8 cellular contexts compared by ENCODE assay signal in the genomic region with DNA sequence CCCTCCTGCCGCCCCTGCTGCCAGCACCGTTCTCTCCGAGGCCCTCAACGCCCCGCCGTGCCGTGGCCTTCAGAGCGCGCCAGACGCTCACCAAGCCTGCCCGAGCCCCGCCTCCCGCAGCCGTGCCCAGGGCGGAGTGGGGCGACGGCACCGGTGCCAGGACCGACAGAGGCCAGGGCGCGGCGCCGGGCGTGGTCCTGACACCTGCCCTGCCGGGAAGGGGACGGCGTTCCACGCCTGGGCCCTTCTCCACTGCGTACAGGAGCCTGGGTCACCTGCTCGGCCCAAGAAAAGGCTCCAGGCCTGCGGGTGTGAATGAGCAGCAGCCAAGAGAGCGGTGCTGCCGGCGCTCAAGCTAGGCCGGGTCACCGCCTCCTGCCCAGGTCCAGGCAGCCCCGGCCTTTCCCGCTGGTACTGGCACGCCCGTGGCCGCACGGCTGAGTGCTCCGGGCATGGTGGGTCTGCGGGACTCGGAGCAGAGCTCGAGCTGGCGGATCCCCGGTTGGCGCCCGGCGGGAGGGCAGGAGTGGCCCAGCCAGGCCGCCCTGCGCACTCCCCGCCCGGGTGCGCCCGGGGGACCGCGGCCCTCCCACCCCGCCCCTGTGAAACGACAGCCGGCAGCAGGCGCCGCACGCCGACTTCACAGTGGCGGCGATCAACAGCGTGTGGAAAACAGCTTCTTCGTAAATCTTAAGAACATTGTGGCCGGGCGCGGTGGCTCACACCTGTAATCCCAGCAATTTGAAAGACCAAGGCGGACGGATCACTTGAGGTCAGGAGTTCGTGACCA. TPM values are rescaled to one million over a fixed set of nuclear protein-coding genes. Genes with fewer than 3 reads are reported as not detected.
DNase-seq lines count a peak whose midpoint lies in the region; ATAC-seq and TF ChIP-seq lines count a peak whose summit lies in the region.

No MANE protein-coding gene starts in this region.

- no peak overlapping the region for H3K27ac ChIP-seq in neural progenitor cell

- peaks cover 82% of the 10 kb centered on the region for H3K27me3 ChIP-seq in neural progenitor cell

- H3K9me3 Mint-ChIP-seq in WTC11 (peaks cover 17% of the 10 kb centered on the region), neural progenitor cell (peaks cover 19% of the 10 kb centered on the region)

- ATAC-seq in WTC11 (peak; percentile 2), GM21526 (IDR thresholded peaks at IDR 0.05; ENCODE audit: low FRiP score, unreplicated experiment) (no peak)

- H3K27me3 Mint-ChIP-seq in WTC11 (ENCODE audit: low read depth), result peaks cover 85% of the 10 kb centered on the region
- H3K27me3 Mint-ChIP-seq in neural progenitor cell (ENCODE audit: insufficient read depth, low read depth), result peaks cover 56% of the 10 kb centered on the region

- peak overlapping the region; percentile 93 for H3K4me2 ChIP-seq in neural progenitor cell

- CTCF ChIA-PET in WTC11 (lab: Charles Lee), result interaction anchor here (0.5 to 4.0 kb wide), 5 partner anchors 9 to 214 kb away, joined by 3 to 20 read pairs (median 5); no protein-coding TSS in a partner anchor

- peak; percentile 44 for DNase-seq in WTC11 (ENCODE audit: low spot score)
- DNase-seq in fibroblast of the aortic adventitia (ENCODE audit: low read depth), result no peak
- DNase-seq in neural progenitor cell (ENCODE audit: low spot score), result peak; percentile 60
- DNase-seq in GF-D8 (lab: John Stamatoyannopoulos, UW), result no peak
- no peak for DNase-seq in KG1 (lab: John Stamatoyannopoulos, UW)
- DNase-seq in superior temporal gyrus (ENCODE audit: extremely low spot score), result no peak

- H3K36me3 ChIP-seq in ES-I3 (ENCODE audit: insufficient read depth, low read length), result no peaks in the 10 kb centered on the region
- H3K36me3 ChIP-seq in neural progenitor cell, result no peaks in the 10 kb centered on the region

- H3K36me3 Mint-ChIP-seq in WTC11 (peaks cover 6% of the 10 kb centered on the region), neural progenitor cell (peaks cover 2% of the 10 kb centered on the region)

- POLR2A ChIA-PET in WTC11 (lab: Charles Lee), result no interaction called here

- TF ChIP-seq CTCF in WTC11 (IDR thresholded peaks at IDR 0.05), result no peak
- no peak for TF ChIP-seq CTCF in fibroblast of the aortic adventitia (IDR thresholded peaks at IDR 0.05; ENCODE audit: insufficient read depth, low read length)
- TF ChIP-seq CTCF in neural progenitor cell (IDR thresholded peaks at IDR 0.05), result no peak

- H3K27ac Mint-ChIP-seq in WTC11 (no peak overlapping the region), neural progenitor cell (no peak overlapping the region)

- peak overlapping the region; percentile 78 for H3K4me3 Mint-ChIP-seq in WTC11
- H3K4me3 Mint-ChIP-seq in neural progenitor cell, result peak overlapping the region; percentile 92

- H3K9me3 ChIP-seq in ES-I3 (ENCODE audit: control insufficient read depth, insufficient read depth, low read length), result peaks cover 5% of the 10 kb centered on the region; the same call in 1 of the 2 replicates
- H3K9me3 ChIP-seq in neural progenitor cell (ENCODE audit: low read depth), result peaks cover 8% of the 10 kb centered on the region

- H4K20me1 ChIP-seq in neural progenitor cell (ENCODE audit: low read depth), result peaks cover 35% of the 10 kb centered on the region

- H3F3A ChIP-seq in neural progenitor cell (ENCODE audit: low read depth), result peaks cover 30% of the 10 kb centered on the region

- H2AFZ ChIP-seq in neural progenitor cell (replicated peaks), result peak overlapping the region; percentile 92

- H3K4me1 Mint-ChIP-seq in WTC11 (peaks cover 28% of the 10 kb centered on the region), neural progenitor cell (peaks cover 34% of the 10 kb centered on the region)

- H3K4me1 ChIP-seq in ES-I3 (ENCODE audit: insufficient read depth, low read length) (peaks cover 9% of the 10 kb centered on the region; the same call in 1 of the 2 replicates), neural progenitor cell (peaks cover 31% of the 10 kb centered on the region)

- H3K4me3 ChIP-seq in fibroblast of the aortic adventitia (ENCODE audit: low read depth, low read length) (peak overlapping the region; percentile 9), neural progenitor cell (peak overlapping the region; percentile 55)

- H3K79me2 ChIP-seq in neural progenitor cell (ENCODE audit: low read depth), result no peaks in the 10 kb centered on the region

- H3K9ac ChIP-seq in ES-I3 (ENCODE audit: low read depth, low read length) (peak overlapping the region; percentile 27; the same call in 1 of the 2 replicates), neural progenitor cell (no peak overlapping the region)

TF ChIP-seq in WTC11, 78 proteins besides CTCF, POLR2A, EP300 and RAD21:
- TF ChIP-seq, protein P1, sequence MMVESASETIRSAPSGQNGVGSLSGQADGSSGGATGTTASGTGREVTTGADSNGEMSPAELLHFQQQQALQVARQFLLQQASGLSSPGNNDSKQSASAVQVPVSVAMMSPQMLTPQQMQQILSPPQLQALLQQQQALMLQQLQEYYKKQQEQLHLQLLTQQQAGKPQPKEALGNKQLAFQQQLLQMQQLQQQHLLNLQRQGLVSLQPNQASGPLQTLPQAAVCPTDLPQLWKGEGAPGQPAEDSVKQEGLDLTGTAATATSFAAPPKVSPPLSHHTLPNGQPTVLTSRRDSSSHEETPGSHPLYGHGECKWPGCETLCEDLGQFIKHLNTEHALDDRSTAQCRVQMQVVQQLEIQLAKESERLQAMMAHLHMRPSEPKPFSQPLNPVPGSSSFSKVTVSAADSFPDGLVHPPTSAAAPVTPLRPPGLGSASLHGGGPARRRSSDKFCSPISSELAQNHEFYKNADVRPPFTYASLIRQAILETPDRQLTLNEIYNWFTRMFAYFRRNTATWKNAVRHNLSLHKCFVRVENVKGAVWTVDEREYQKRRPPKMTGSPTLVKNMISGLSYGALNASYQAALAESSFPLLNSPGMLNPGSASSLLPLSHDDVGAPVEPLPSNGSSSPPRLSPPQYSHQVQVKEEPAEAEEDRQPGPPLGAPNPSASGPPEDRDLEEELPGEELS (CRISPR knock-in tag; IDR thresholded peaks at IDR 0.05), result peak; percentile 47; the same call in 1 of the 2 replicates
- 0 out of 2 replicates have a peak, but pooled peaks have one; percentile 26 for TF ChIP-seq SP1 (CRISPR knock-in tag; conservative IDR thresholded peaks at IDR 0.05)
- no peak for TF ChIP-seq JAZF1 (CRISPR knock-in tag; IDR thresholded peaks at IDR 0.05)
- TF ChIP-seq, protein P2, sequence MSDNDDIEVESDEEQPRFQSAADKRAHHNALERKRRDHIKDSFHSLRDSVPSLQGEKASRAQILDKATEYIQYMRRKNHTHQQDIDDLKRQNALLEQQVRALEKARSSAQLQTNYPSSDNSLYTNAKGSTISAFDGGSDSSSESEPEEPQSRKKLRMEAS (CRISPR knock-in tag; IDR thresholded peaks at IDR 0.05), result peak; percentile 22; the same call in 1 of the 2 replicates

RNA-seq across cellular contexts. Expression of a gene that starts 4.2 kb away (rescaled TPM):
- 0.27 to 0.39 TPM (median 0.27 TPM) in 3 replicates for total RNA-seq in WTC11 (2021)
- not detected in 2 replicates for total RNA-seq in fibroblast of the aortic adventitia (ENCODE audit: low replicate concordance)
- 0.65 and 1.0 TPM in 2 replicates for total RNA-seq in neural progenitor cell (ENCODE audit: low replicate concordance)

Comparison
In these comparisons a context has a peak if more than half of its experiments do, and no peak if none do; other contexts are left out.
1. DNase-seq: peak in WTC11 (single experiment) and neural progenitor cell (single experiment); none in fibroblast of the aortic adventitia (single experiment), GF-D8 (single experiment), KG1 (single experiment) and superior temporal gyrus (single experiment).